In the genomic region with DNA sequence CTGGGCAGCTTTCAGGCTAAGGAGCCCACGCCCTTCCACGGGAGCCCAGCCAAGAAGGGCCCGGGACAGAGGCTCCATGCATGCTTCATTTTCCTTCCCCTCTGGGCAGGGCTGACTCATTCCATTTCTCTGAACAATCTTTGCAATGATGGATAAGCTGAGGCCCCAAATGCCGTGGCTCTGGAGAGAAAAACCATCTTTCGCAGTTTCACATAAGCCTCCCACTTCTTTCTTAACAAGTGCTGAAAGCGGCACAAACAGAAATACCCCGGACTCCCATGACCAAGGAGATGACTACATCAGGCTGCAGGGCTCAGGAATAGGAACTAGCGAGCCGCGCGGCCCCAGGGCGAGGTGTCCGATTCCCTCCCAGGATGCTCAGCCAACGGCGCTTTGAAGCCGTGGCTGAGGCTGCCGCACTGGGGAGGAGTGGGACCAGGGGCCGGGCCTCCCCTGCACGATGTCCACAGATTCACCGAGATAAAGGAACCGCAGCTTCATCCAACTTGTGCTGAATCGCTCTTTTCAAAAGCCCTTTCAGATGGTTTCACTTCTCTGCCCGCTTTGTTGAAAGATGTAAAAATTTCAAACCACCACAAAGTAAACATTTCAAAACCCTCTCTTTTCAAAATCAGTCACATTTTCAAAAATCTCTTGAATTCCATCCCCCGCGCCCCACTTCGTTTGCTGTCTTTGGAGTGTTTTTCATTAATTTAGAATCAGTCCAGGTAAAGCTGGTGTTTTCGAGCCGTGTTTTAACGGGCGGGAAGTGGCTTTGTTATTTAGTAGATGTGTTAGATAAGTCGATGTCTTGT, we compare ENCODE assay signal across 8 cellular contexts.
DNase-seq lines count a peak whose midpoint lies in the region; TF ChIP-seq lines count a peak whose summit lies in the region.

No MANE protein-coding gene starts in this region.

- H3K27ac Mint-ChIP-seq in activated naive CD4-positive, alpha-beta T cell treated with anti-CD3 and anti-CD28 coated beads for 36 hours: no peak overlapping the region
- peak overlapping the region; percentile 79 for H3K27ac Mint-ChIP-seq in activated T-helper 1 cell treated with anti-CD3 and anti-CD28 coated beads, Interleukin-12 subunit alpha, Interleukin-12 subunit beta, Interleukin-2, Interleukin-4 antibody, amounts not matched to agents 30 ng/mL and 10 ng/mL and 1 ng/mL, durations not matched to agents 14 hours and 24 hours and 36 hours
- H3K27ac Mint-ChIP-seq in glutamatergic neuron (ENCODE audit: unreplicated experiment): no peak overlapping the region

- no peaks in the 10 kb centered on the region for H3K36me3 Mint-ChIP-seq in activated naive CD4-positive, alpha-beta T cell treated with anti-CD3 and anti-CD28 coated beads for 36 hours (ENCODE audit: low read depth)
- no peaks in the 10 kb centered on the region for H3K36me3 Mint-ChIP-seq in activated T-helper 1 cell treated with anti-CD3 and anti-CD28 coated beads, Interleukin-12 subunit alpha, Interleukin-12 subunit beta, Interleukin-2, Interleukin-4 antibody, amounts not matched to agents 30 ng/mL and 10 ng/mL and 1 ng/mL, durations not matched to agents 14 hours and 24 hours and 36 hours (ENCODE audit: low read depth)
- no peaks in the 10 kb centered on the region for H3K36me3 Mint-ChIP-seq in glutamatergic neuron (ENCODE audit: unreplicated experiment)

- TF ChIP-seq CTCF in glutamatergic neuron (IDR thresholded peaks at IDR 0.05; ENCODE audit: partially characterized antibody, unreplicated experiment): no peak

- peak; percentile 56 for DNase-seq in activated naive CD4-positive, alpha-beta T cell treated with anti-CD3 and anti-CD28 coated beads for 36 hours
- DNase-seq in activated naive CD4-positive, alpha-beta T cell treated with anti-CD3 and anti-CD28 coated beads, Interleukin-2, amount 50 U/mL, for 16 hours: no peak
- DNase-seq in NCI-H524 treated with DMSO at 0.1 percent for 48 hours (lab: John Stamatoyannopoulos, UW): peak; percentile 15
- DNase-seq in activated T-helper 1 cell treated with anti-CD3 and anti-CD28 coated beads, Interleukin-12 subunit alpha, Interleukin-12 subunit beta, Interleukin-2, Interleukin-4 antibody, amounts not matched to agents 30 ng/mL and 10 ng/mL and 1 ng/mL, durations not matched to agents 14 hours and 24 hours and 36 hours (ENCODE audit: low spot score): peak; percentile 45
- peak; percentile 74 for DNase-seq in glutamatergic neuron
- peak; percentile 10 for DNase-seq in pulmonary artery endothelial cell (ENCODE audit: low read depth, low spot score)
- DNase-seq in NCI-H1436 (lab: John Stamatoyannopoulos, UW): no peak
- DNase-seq in KG1 (lab: John Stamatoyannopoulos, UW): no peak

- peaks cover 19% of the 10 kb centered on the region for H3K4me1 Mint-ChIP-seq in activated naive CD4-positive, alpha-beta T cell treated with anti-CD3 and anti-CD28 coated beads for 36 hours (ENCODE audit: low read depth)
- peaks cover 37% of the 10 kb centered on the region for H3K4me1 Mint-ChIP-seq in activated T-helper 1 cell treated with anti-CD3 and anti-CD28 coated beads, Interleukin-12 subunit alpha, Interleukin-12 subunit beta, Interleukin-2, Interleukin-4 antibody, amounts not matched to agents 30 ng/mL and 10 ng/mL and 1 ng/mL, durations not matched to agents 14 hours and 24 hours and 36 hours (ENCODE audit: low read depth)
- peaks cover 28% of the 10 kb centered on the region for H3K4me1 Mint-ChIP-seq in glutamatergic neuron (ENCODE audit: low read depth, unreplicated experiment)

- peak overlapping the region; percentile 53 for H3K4me3 Mint-ChIP-seq in activated naive CD4-positive, alpha-beta T cell treated with anti-CD3 and anti-CD28 coated beads for 36 hours
- H3K4me3 Mint-ChIP-seq in activated T-helper 1 cell treated with anti-CD3 and anti-CD28 coated beads, Interleukin-12 subunit alpha, Interleukin-12 subunit beta, Interleukin-2, Interleukin-4 antibody, amounts not matched to agents 30 ng/mL and 10 ng/mL and 1 ng/mL, durations not matched to agents 14 hours and 24 hours and 36 hours: peak overlapping the region; percentile 61
- peak overlapping the region; percentile 39 for H3K4me3 Mint-ChIP-seq in glutamatergic neuron (ENCODE audit: unreplicated experiment)

- H3K9me3 Mint-ChIP-seq in activated naive CD4-positive, alpha-beta T cell treated with anti-CD3 and anti-CD28 coated beads for 36 hours: no peaks in the 10 kb centered on the region
- no peaks in the 10 kb centered on the region for H3K9me3 Mint-ChIP-seq in activated T-helper 1 cell treated with anti-CD3 and anti-CD28 coated beads, Interleukin-12 subunit alpha, Interleukin-12 subunit beta, Interleukin-2, Interleukin-4 antibody, amounts not matched to agents 30 ng/mL and 10 ng/mL and 1 ng/mL, durations not matched to agents 14 hours and 24 hours and 36 hours
- H3K9me3 Mint-ChIP-seq in glutamatergic neuron (ENCODE audit: unreplicated experiment): peaks cover 6% of the 10 kb centered on the region

- CTCF ChIA-PET in activated naive CD4-positive, alpha-beta T cell treated with anti-CD3 and anti-CD28 coated beads for 36 hours (lab: Charles Lee): interaction anchor here (0.6 to 2.4 kb wide), 4 partner anchors 17 to 41 kb away, joined by 3 to 13 read pairs (median 4); no protein-coding TSS in a partner anchor

- intact Hi-C loops in activated naive CD4-positive, alpha-beta T cell treated with anti-CD3 and anti-CD28 coated beads for 36 hours (cut with micrococcal nuclease): loop anchor here (5.0 kb wide), 1 partner anchor 40 kb away; no protein-coding TSS in a partner anchor
- intact Hi-C loops in activated T-helper 1 cell treated with anti-CD3 and anti-CD28 coated beads, Interleukin-12 subunit alpha, Interleukin-12 subunit beta, Interleukin-2, Interleukin-4 antibody, amounts not matched to agents 30 ng/mL and 10 ng/mL and 1 ng/mL, durations not matched to agents 14 hours and 24 hours and 36 hours (cut with micrococcal nuclease): loop anchor here (1.0 to 10.0 kb wide), 9 partner anchors 16 to 996 kb away; no protein-coding TSS in a partner anchor

- peaks cover 63% of the 10 kb centered on the region for H3K27me3 Mint-ChIP-seq in activated naive CD4-positive, alpha-beta T cell treated with anti-CD3 and anti-CD28 coated beads for 36 hours (ENCODE audit: low read depth)
- peaks cover 66% of the 10 kb centered on the region for H3K27me3 Mint-ChIP-seq in activated T-helper 1 cell treated with anti-CD3 and anti-CD28 coated beads, Interleukin-12 subunit alpha, Interleukin-12 subunit beta, Interleukin-2, Interleukin-4 antibody, amounts not matched to agents 30 ng/mL and 10 ng/mL and 1 ng/mL, durations not matched to agents 14 hours and 24 hours and 36 hours (ENCODE audit: insufficient read depth)
- H3K27me3 Mint-ChIP-seq in glutamatergic neuron (ENCODE audit: unreplicated experiment): peaks cover 6% of the 10 kb centered on the region

Comparison
In these comparisons a context has a peak if more than half of its experiments do, and no peak if none do; other contexts are left out.
1. DNase-seq: peak in activated naive CD4-positive, alpha-beta T cell treated with anti-CD3 and anti-CD28 coated beads for 36 hours (single experiment), NCI-H524 treated with DMSO at 0.1 percent for 48 hours (single experiment), activated T-helper 1 cell treated with anti-CD3 and anti-CD28 coated beads, Interleukin-12 subunit alpha, Interleukin-12 subunit beta, Interleukin-2, Interleukin-4 antibody, amounts not matched to agents 30 ng/mL and 10 ng/mL and 1 ng/mL, durations not matched to agents 14 hours and 24 hours and 36 hours (single experiment), glutamatergic neuron (single experiment) and pulmonary artery endothelial cell (single experiment); none in activated naive CD4-positive, alpha-beta T cell treated with anti-CD3 and anti-CD28 coated beads, Interleukin-2, amount 50 U/mL, for 16 hours (single experiment), NCI-H1436 (single experiment) and KG1 (single experiment).
2. Peak in every context shown above with its lines, with median percentiles within 50 percentile points of each other: H3K4me3 Mint-ChIP-seq.